Comparison of ENCODE assay signal across 25 cellular contexts in the genomic region with DNA sequence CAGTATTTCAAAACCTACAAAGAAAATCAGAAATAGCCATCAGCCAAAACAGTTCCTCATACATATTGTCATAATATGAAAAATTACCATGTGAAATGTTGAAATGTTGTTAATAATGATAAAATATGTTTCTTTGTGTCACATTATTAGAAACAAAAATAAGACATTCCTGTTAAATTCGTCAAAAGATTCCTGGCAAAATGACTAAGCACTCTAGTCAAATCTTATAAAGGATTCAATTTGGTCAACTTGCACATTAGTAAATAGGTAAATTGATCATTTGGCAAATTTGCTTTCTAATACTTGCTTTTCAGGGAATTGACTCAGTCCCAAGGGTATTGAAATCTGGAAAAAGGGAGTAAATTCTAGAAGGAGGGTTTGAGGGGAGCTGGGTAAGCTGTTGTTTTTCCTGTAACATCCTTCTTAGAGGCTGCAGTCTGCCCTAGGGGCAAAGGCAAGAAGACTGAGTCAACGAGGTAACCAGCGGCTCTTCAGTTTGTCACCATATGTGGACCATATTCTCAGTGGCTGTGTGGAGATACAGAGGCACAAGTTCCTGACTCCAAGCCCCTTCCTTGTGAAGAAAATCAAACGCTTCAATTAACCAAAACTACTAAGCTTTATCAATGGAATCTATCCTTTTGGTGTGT.
DNase-seq lines count a peak whose midpoint lies in the region; FAIRE-seq and TF ChIP-seq lines count a peak whose summit lies in the region.
"Had no signal": no experiment of that assay in that cellular context is flagged by ENCODE, and none has a peak within 500 bp of the region (broad histone marks: within the 10 kb centered on the region; RNA-seq: fewer than 3 reads in every experiment).

No MANE protein-coding gene starts in this region.

- intact Hi-C loops in left ventricle myocardium inferior (cut with micrococcal nuclease), result no loop called here

- H3K4me1 ChIP-seq in small intestine (ENCODE audit: control insufficient read depth in 2 of 2, insufficient read depth in 1 of 2, low read depth in 1 of 2, low read length in 1 of 2) (no peaks in the 10 kb centered on the region), HAP-1 (peaks cover 2% of the 10 kb centered on the region; the same call in 1 of the 2 replicates), left ventricle myocardium inferior (peaks cover 14% of the 10 kb centered on the region)
- H3K4me1 ChIP-seq: right lobe of liver, upper lobe of right lung had no signal

- TF ChIP-seq CTCF in left ventricle myocardium inferior (IDR thresholded peaks at IDR 0.05; ENCODE audit: borderline replicate concordance), result no peak

- in situ Hi-C loops in HAP-1 (cut with MboI; ENCODE audit: low sequenced_read_pairs), result loop anchor here (25.0 kb wide), 1 partner anchor 1008 kb away; no protein-coding TSS in a partner anchor

- H3K36me3 ChIP-seq in small intestine (ENCODE audit: control insufficient read depth in 2 of 2, insufficient read depth in 2 of 2, low read length in 2 of 2), result no peaks in the 10 kb centered on the region
- H3K36me3 ChIP-seq in HAP-1 (replicated peaks), result no peaks in the 10 kb centered on the region
- no peaks in the 10 kb centered on the region for H3K36me3 ChIP-seq in left ventricle myocardium inferior
- H3K36me3 ChIP-seq: right lobe of liver, upper lobe of right lung had no signal

- H3K27ac ChIP-seq in small intestine (ENCODE audit: low read depth in 1 of 2, low read length in 1 of 2) (no peak overlapping the region), left ventricle myocardium inferior (replicated peaks) (no peak overlapping the region)
- H3K27ac ChIP-seq: right lobe of liver, upper lobe of right lung, VCaP had no signal

- H3K9me3 ChIP-seq in small intestine (ENCODE audit: control insufficient read depth, low read depth), result no peaks in the 10 kb centered on the region
- H3K9me3 ChIP-seq in HAP-1, result no peaks in the 10 kb centered on the region
- no peaks in the 10 kb centered on the region for H3K9me3 ChIP-seq in left ventricle myocardium inferior (replicated peaks)
- H3K9me3 ChIP-seq: right lobe of liver, upper lobe of right lung had no signal

- H3K4me3 ChIP-seq in small intestine (ENCODE audit: low read depth in 1 of 2, low read length in 2 of 2) (no peak overlapping the region), HAP-1 (no peak overlapping the region), left ventricle myocardium inferior (no peak overlapping the region)
- H3K4me3 ChIP-seq: lung, right lobe of liver, upper lobe of right lung had no signal

- 77 to 88% (median 82%) methylated on average over 4 of the region's 4 CpGs for WGBS in small intestine, 3 donors

- peak; percentile 61 for FAIRE-seq in small intestine (lab: Jason Lieb, UNC)

- DNase-seq in GM04503 (ENCODE audit: low read depth) (peak; percentile 8), M059J (ENCODE audit: low read depth) (peak; percentile 66), fibroblast of gingiva (ENCODE audit: low read depth) (peak; percentile 26), small intestine (no peak), HAP-1 (ENCODE audit: low spot score in 2 of 2) (no peak), left ventricle myocardium inferior (no peak)
- DNase-seq in activated CD4-positive, alpha-beta T cell treated with anti-CD3 and anti-CD28 coated beads for 1 hour, result no peak
- DNase-seq: activated CD4-positive, alpha-beta T cell treated with anti-CD3 and anti-CD28 coated beads for 48 hours; activated gamma-delta T cell; activated naive CD8-positive, alpha-beta T cell treated with anti-CD3 and anti-CD28 coated beads, Interleukin-2, amount 10 ng/mL, durations not matched to agents 7 days and 5 days; activated T-cell treated with anti-CD3 and anti-CD28 coated beads, Interleukin-2, amount 50 U/mL, for 24 hours; CD4-positive, CD25-positive, alpha-beta regulatory T cell; central memory CD4-positive, alpha-beta T cell; head of caudate nucleus; NCI-H1048; NCI-H1694 treated with DMSO at 0.1 percent for 48 hours; NCI-H2171 treated with DMSO at 0.1 percent for 48 hours; NCI-H510A treated with DMSO at 0.1 percent for 48 hours; right lobe of liver; Right ventricle myocardium superior; stimulated activated CD4-positive, alpha-beta T cell treated with anti-CD3 and anti-CD28 coated beads, Interleukin-4, amount 100 ng/mL, for 24 hours; substantia nigra; upper lobe of right lung had no signal

- H3K27me3 ChIP-seq in small intestine (ENCODE audit: control insufficient read depth in 2 of 2, insufficient read depth in 2 of 2, low read length in 2 of 2), result no peaks in the 10 kb centered on the region
- no peaks in the 10 kb centered on the region for H3K27me3 ChIP-seq in HAP-1 (ENCODE audit: low read depth)
- no peaks in the 10 kb centered on the region for H3K27me3 ChIP-seq in left ventricle myocardium inferior (ENCODE audit: low read depth)
- H3K27me3 ChIP-seq: right lobe of liver, upper lobe of right lung had no signal

Comparison
In these comparisons a context has a peak if more than half of its experiments do, and no peak if none do; other contexts are left out.
1. DNase-seq: peak in GM04503 (single experiment), M059J (single experiment) and fibroblast of gingiva (single experiment); none in small intestine (single experiment), HAP-1 (0 of 2), activated CD4-positive, alpha-beta T cell treated with anti-CD3 and anti-CD28 coated beads for 1 hour (single experiment) and left ventricle myocardium inferior (single experiment).